In genomic region chr12:68189766-68190700, GRCh38 we compare ENCODE assay signal across 9 cellular contexts. TPM values are rescaled to one million over a fixed set of nuclear protein-coding genes. Genes with fewer than 3 reads are reported as not detected.
DNase-seq lines count a peak whose midpoint lies in the region; ATAC-seq and TF ChIP-seq lines count a peak whose summit lies in the region.
"Had no signal": no experiment of that assay in that cellular context is flagged by ENCODE, and none has a peak within 500 bp of the region (broad histone marks: within the 10 kb centered on the region; RNA-seq: fewer than 3 reads in every experiment).

No MANE protein-coding gene starts in this region.

- peaks cover 10 to 11% of the 10 kb centered on the region in 2 donors for H3K4me1 ChIP-seq in naive thymus-derived CD4-positive, alpha-beta T cell (ENCODE audit: control insufficient read depth in 2 of 2, insufficient read depth in 2 of 2, low read length in 2 of 2)
- H3K4me1 ChIP-seq: right atrium auricular region had no signal

- H3K9me3 Mint-ChIP-seq in CD4-positive, alpha-beta T cell, result no peaks in the 10 kb centered on the region
- H3K9me3 Mint-ChIP-seq in activated naive CD4-positive, alpha-beta T cell treated with anti-CD3 and anti-CD28 coated beads, Interleukin-2, amount 10 ng/mL, durations not matched to agents 7 days and 5 days, result no peaks in the 10 kb centered on the region
- H3K9me3 Mint-ChIP-seq in naive thymus-derived CD4-positive, alpha-beta T cell, result peaks cover 0 to 14% (median 0%) of the 10 kb centered on the region in 11 donors

- no peak overlapping the region for H3K27ac ChIP-seq in CD4-positive, alpha-beta T cell (ENCODE audit: low read depth, low read length)
- no peak overlapping the region for H3K27ac ChIP-seq in naive thymus-derived CD4-positive, alpha-beta T cell (ENCODE audit: low read depth, low read length)
- H3K27ac ChIP-seq: right atrium auricular region had no signal

- no peak for TF ChIP-seq CTCF in CD4-positive, alpha-beta T cell (IDR thresholded peaks at IDR 0.05)

- peak overlapping the region; percentile 60 for H3K27ac Mint-ChIP-seq in CD4-positive, alpha-beta T cell
- H3K27ac Mint-ChIP-seq in activated naive CD4-positive, alpha-beta T cell treated with anti-CD3 and anti-CD28 coated beads, Interleukin-2, amount 10 ng/mL, durations not matched to agents 7 days and 5 days, result peak overlapping the region; percentile 84
- peak overlapping the region in 8 of 9 donors; percentile 52 to 88 (median 75) for H3K27ac Mint-ChIP-seq in naive thymus-derived CD4-positive, alpha-beta T cell

- no peaks in the 10 kb centered on the region for H3K36me3 Mint-ChIP-seq in CD4-positive, alpha-beta T cell (ENCODE audit: low read depth)
- no peaks in the 10 kb centered on the region for H3K36me3 Mint-ChIP-seq in activated naive CD4-positive, alpha-beta T cell treated with anti-CD3 and anti-CD28 coated beads, Interleukin-2, amount 10 ng/mL, durations not matched to agents 7 days and 5 days
- H3K36me3 Mint-ChIP-seq in naive thymus-derived CD4-positive, alpha-beta T cell, result peaks cover 0 to 18% (median 4%) of the 10 kb centered on the region in 5 donors

- CTCF ChIA-PET in CD4-positive, alpha-beta T cell (lab: Charles Lee), result no interaction called here
- CTCF ChIA-PET in activated naive CD4-positive, alpha-beta T cell treated with anti-CD3 and anti-CD28 coated beads, Interleukin-2, amount 10 ng/mL, durations not matched to agents 7 days and 5 days (lab: Charles Lee), result no interaction called here
- CTCF ChIA-PET in naive thymus-derived CD4-positive, alpha-beta T cell (lab: Charles Lee), result interaction anchor here (1.0 to 1.6 kb wide), 2 partner anchors 33 kb away, joined by 3 to 5 read pairs; no protein-coding TSS in a partner anchor

- POLR2A ChIA-PET in CD4-positive, alpha-beta T cell (lab: Charles Lee), result interaction anchor here (1.0 to 2.8 kb wide), 4 partner anchors 9 to 921 kb away, joined by 3 to 15 read pairs (median 6); partner anchors contain the start of gene CAND1
- POLR2A ChIA-PET in naive thymus-derived CD4-positive, alpha-beta T cell (lab: Charles Lee), result interaction anchor here (0.6 to 2.7 kb wide), 5 partner anchors 8 to 498 kb away, joined by 3 to 12 read pairs (median 4); no protein-coding TSS in a partner anchor

- H3K4me3 ChIP-seq in naive thymus-derived CD4-positive, alpha-beta T cell (ENCODE audit: low read length), result peak overlapping the region; percentile 12
- H3K4me3 ChIP-seq: right atrium auricular region had no signal

- peak; percentile 83 for ATAC-seq in CD4-positive, alpha-beta T cell (ENCODE audit: poor library complexity)
- ATAC-seq in naive thymus-derived CD4-positive, alpha-beta T cell, result peak; percentile 75
- ATAC-seq in GM21737 (IDR thresholded peaks at IDR 0.05; ENCODE audit: unreplicated experiment) (no peak), GM18511 (IDR thresholded peaks at IDR 0.05; ENCODE audit: unreplicated experiment) (no peak), HG03354 (IDR thresholded peaks at IDR 0.05; ENCODE audit: poor library complexity, severe bottlenecking, unreplicated experiment) (no peak), GM19351 (IDR thresholded peaks at IDR 0.05; ENCODE audit: unreplicated experiment) (no peak)

- DNase-seq in CD4-positive, alpha-beta T cell, result peak in 3 of 10 experiments; percentile 9 to 17 (median 12)
- peak; percentile 90 for DNase-seq in M059J (ENCODE audit: low read depth)
- DNase-seq in activated naive CD4-positive, alpha-beta T cell treated with anti-CD3 and anti-CD28 coated beads, Interleukin-2, amount 10 ng/mL, durations not matched to agents 7 days and 5 days, result peak; percentile 46
- peak in 7 of 9 donors; percentile 24 to 53 (median 45) for DNase-seq in naive thymus-derived CD4-positive, alpha-beta T cell

- peak overlapping the region; percentile 32 for H3K4me3 Mint-ChIP-seq in CD4-positive, alpha-beta T cell
- H3K4me3 Mint-ChIP-seq in activated naive CD4-positive, alpha-beta T cell treated with anti-CD3 and anti-CD28 coated beads, Interleukin-2, amount 10 ng/mL, durations not matched to agents 7 days and 5 days, result peak overlapping the region; percentile 35
- H3K4me3 Mint-ChIP-seq in naive thymus-derived CD4-positive, alpha-beta T cell, result peak overlapping the region in 8 of 10 donors; percentile 47 to 81 (median 66)

- H3K9me3 ChIP-seq in CD4-positive, alpha-beta T cell (ENCODE audit: control insufficient read depth, low read length), result no peaks in the 10 kb centered on the region
- no peaks in the 10 kb centered on the region for H3K9me3 ChIP-seq in naive thymus-derived CD4-positive, alpha-beta T cell (ENCODE audit: control insufficient read depth in 2 of 3, low read length in 3 of 3)
- H3K9me3 ChIP-seq: right atrium auricular region had no signal

- H3K27me3 Mint-ChIP-seq in CD4-positive, alpha-beta T cell, result no peaks in the 10 kb centered on the region
- H3K27me3 Mint-ChIP-seq in activated naive CD4-positive, alpha-beta T cell treated with anti-CD3 and anti-CD28 coated beads, Interleukin-2, amount 10 ng/mL, durations not matched to agents 7 days and 5 days, result peaks cover 6% of the 10 kb centered on the region
- peaks cover 0 to 2% (median 0%) of the 10 kb centered on the region in 5 donors for H3K27me3 Mint-ChIP-seq in naive thymus-derived CD4-positive, alpha-beta T cell

- intact Hi-C loops in CD4-positive, alpha-beta T cell (cut with DNase I, micrococcal nuclease), result loop anchor here in 1 of 2 experiments (2.0 kb wide), 1 partner anchor 15 kb away; no protein-coding TSS in a partner anchor
- intact Hi-C loops in naive thymus-derived CD4-positive, alpha-beta T cell (cut with micrococcal nuclease), result loop anchor here (1.0 to 10.0 kb wide), 5 partner anchors 9 to 555 kb away; no protein-coding TSS in a partner anchor

- H3K27me3 ChIP-seq in CD4-positive, alpha-beta T cell (ENCODE audit: control insufficient read depth, insufficient read depth, low read length), result no peaks in the 10 kb centered on the region
- H3K27me3 ChIP-seq in naive thymus-derived CD4-positive, alpha-beta T cell (ENCODE audit: control insufficient read depth in 2 of 2, insufficient read depth in 2 of 2, low read length in 2 of 2), result no peaks in the 10 kb centered on the region
- H3K27me3 ChIP-seq: right atrium auricular region had no signal

- H3K36me3 ChIP-seq in naive thymus-derived CD4-positive, alpha-beta T cell (ENCODE audit: control insufficient read depth in 2 of 3, insufficient read depth in 3 of 3, low read length in 3 of 3), result no peaks in the 10 kb centered on the region
- H3K36me3 ChIP-seq: right atrium auricular region had no signal

- H3K4me1 Mint-ChIP-seq in CD4-positive, alpha-beta T cell (ENCODE audit: low read depth), result peaks cover 20% of the 10 kb centered on the region
- H3K4me1 Mint-ChIP-seq in activated naive CD4-positive, alpha-beta T cell treated with anti-CD3 and anti-CD28 coated beads, Interleukin-2, amount 10 ng/mL, durations not matched to agents 7 days and 5 days, result peaks cover 30% of the 10 kb centered on the region
- H3K4me1 Mint-ChIP-seq in naive thymus-derived CD4-positive, alpha-beta T cell, result peaks cover 0 to 37% (median 24%) of the 10 kb centered on the region in 7 donors

RNA-seq across cellular contexts. Expression of gene IFNG, which starts 30.5 kb away (rescaled TPM):
- 1 to 10 TPM; 2.9 to 3.2 TPM for total RNA-seq in CD4-positive, alpha-beta T cell
- total RNA-seq in M059J (2014; rRNA removed; shearing (Covaris generic)), result not detected in 2 replicates
- 10 to 100 TPM in 2 of 5 experiments, 1 to 10 TPM in 1, under 1 TPM in 2; 0.38 to 52.6 (median 1.1) TPM for total RNA-seq in naive thymus-derived CD4-positive, alpha-beta T cell
- polyA plus RNA-seq in naive thymus-derived CD4-positive, alpha-beta T cell, result not detected
- total RNA-seq: right atrium auricular region had no signal

RNA-seq across cellular contexts. Expression of gene IL26, which starts 35.6 kb away (rescaled TPM):
- total RNA-seq in CD4-positive, alpha-beta T cell, result under 1 TPM in 1 of 2 experiments, not detected in 1; 0.25 TPM
- not detected in 2 replicates for total RNA-seq in M059J (2014; rRNA removed; shearing (Covaris generic))
- 1 to 10 TPM in 1 of 5 experiments, not detected in 4; 4.5 TPM for total RNA-seq in naive thymus-derived CD4-positive, alpha-beta T cell
- not detected for polyA plus RNA-seq in naive thymus-derived CD4-positive, alpha-beta T cell
- total RNA-seq: right atrium auricular region had no signal

Comparison
In these comparisons a context has a peak if more than half of its experiments do, and no peak if none do; other contexts are left out.
1. ATAC-seq: peak in CD4-positive, alpha-beta T cell (single experiment) and naive thymus-derived CD4-positive, alpha-beta T cell (single experiment); none in GM21737 (single experiment), GM18511 (single experiment), HG03354 (single experiment) and GM19351 (single experiment).
2. Peak in every context shown above with its lines, with median percentiles within 50 percentile points of each other: H3K27ac Mint-ChIP-seq and H3K4me3 Mint-ChIP-seq.